8 cellular contexts compared by ENCODE assay signal in genomic region chr19:54462713-54463530, GRCh38. TPM values are rescaled to one million over a fixed set of nuclear protein-coding genes. Genes with fewer than 3 reads are reported as not detected.
DNase-seq lines count a peak whose midpoint lies in the region; ATAC-seq, FAIRE-seq and TF ChIP-seq lines count a peak whose summit lies in the region.

No MANE protein-coding gene starts in this region.

- H3K9me3 ChIP-seq in neutrophil, result no peaks in the 10 kb centered on the region
- no peaks in the 10 kb centered on the region for H3K9me3 ChIP-seq in transverse colon

- no peak for DNase-seq in GM18507 (ENCODE audit: extremely low spot score, insufficient read length, low read depth)
- peak; percentile 27 for DNase-seq in RCC 7860 (ENCODE audit: low spot score)
- peak; percentile 73 for DNase-seq in activated gamma-delta T cell (lab: John Stamatoyannopoulos, UW)
- peak; percentile 64 for DNase-seq in foreskin melanocyte
- DNase-seq in transverse colon, result peak; percentile 80

- no peak for TF ChIP-seq EP300 in transverse colon (IDR thresholded peaks at IDR 0.05; ENCODE audit: low read depth)

- peak; percentile 58 for TF ChIP-seq POLR2A in transverse colon (IDR thresholded peaks at IDR 0.05)

- peak overlapping the region; percentile 66 to 72 for H3K4me3 ChIP-seq in neutrophil (ENCODE audit: low read depth in 1 of 2, low read length in 1 of 2)
- peak overlapping the region; percentile 50 to 72 (median 64) for H3K4me3 ChIP-seq in transverse colon

- H3K4me1 ChIP-seq in neutrophil (ENCODE audit: control insufficient read depth in 1 of 2, insufficient read depth in 1 of 2, low read depth in 1 of 2, low read length in 1 of 2) (peaks cover 28 to 32% of the 10 kb centered on the region in 2 experiments), transverse colon (peaks cover 6 to 66% (median 39%) of the 10 kb centered on the region in 4 donors)

- TF ChIP-seq CTCF in 22Rv1 (IDR thresholded peaks at IDR 0.05), result peak; percentile 59
- peak; percentile 21 for TF ChIP-seq CTCF in neutrophil (IDR thresholded peaks at IDR 0.05)
- peak; percentile 20 to 57 (median 26) for TF ChIP-seq CTCF in transverse colon (IDR thresholded peaks at IDR 0.05)

- H3K36me3 ChIP-seq in neutrophil (peaks cover 47% of the 10 kb centered on the region), transverse colon (peaks cover 0 to 29% (median 9%) of the 10 kb centered on the region in 4 donors)

- FAIRE-seq in GM18507 (lab: Jason Lieb, UNC) (peak; percentile 63), RCC 7860 (lab: Jason Lieb, UNC) (no peak)

- in situ Hi-C loops in transverse colon (cut with MboI; ENCODE audit: low pct_ligation_motif_present in 1 of 4, low pct_unique_long_range_greater_than_20kb in 1 of 4, low sequenced_read_pairs in 3 of 4), result no loop called here

- H3K27ac ChIP-seq in 22Rv1, result peak overlapping the region; percentile 99
- peak overlapping the region; percentile 66 for H3K27ac ChIP-seq in neutrophil
- H3K27ac ChIP-seq in transverse colon, result peak overlapping the region; percentile 96 to 99 (median 98)

- WGBS in transverse colon (ENCODE audit: low coverage in 1 of 2), 2 donors, result 3% methylated on average over 48 of the region's 87 CpGs; no CpG with 5 or more reads in 1 of the 2 donors

- H3K27me3 ChIP-seq in neutrophil, result peaks cover 53% of the 10 kb centered on the region
- no peaks in the 10 kb centered on the region for H3K27me3 ChIP-seq in transverse colon

- intact Hi-C loops in transverse colon (cut with DNase I; ENCODE audit: low total_unique reads), result no loop called here

- peak; percentile 9 for ATAC-seq in HG03108 (IDR thresholded peaks at IDR 0.05; ENCODE audit: unreplicated experiment)

RNA-seq across cellular contexts. Expression of gene LENG9, which starts 0.7 kb away (rescaled TPM):
- total RNA-seq in transverse colon, result 10 to 100 TPM in 3 of 4 donors, 1 to 10 TPM in 1; 1.1 to 16.5 (median 12.3) TPM

RNA-seq across cellular contexts. Expression of gene CDC42EP5, which starts 10.2 kb away (rescaled TPM):
- total RNA-seq in transverse colon, result 100 to 1,000 TPM; 210 to 231 (median 214) TPM

RNA-seq across cellular contexts. Expression of gene LENG8, which starts 13.9 kb away (rescaled TPM):
- total RNA-seq in transverse colon, result 1,000 to 10,000 TPM in 1 of 4 donors, 100 to 1,000 TPM in 3; 194 to 1,037 (median 566) TPM

RNA-seq across cellular contexts. Expression of gene LAIR2, which starts 39.7 kb away (rescaled TPM):
- 1 to 10 TPM in 1 of 4 donors, not detected in 3; 3.2 TPM for total RNA-seq in transverse colon

RNA-seq across cellular contexts. Expression of gene TTYH1, which starts 47.7 kb away (rescaled TPM):
- 1 to 10 TPM; 1.1 to 7.5 (median 3.0) TPM for total RNA-seq in transverse colon
